In genomic region chr10:116271593-116272496, GRCh38 we compare ENCODE assay signal across 7 cellular contexts. TPM values are rescaled to one million over a fixed set of nuclear protein-coding genes. Genes with fewer than 3 reads are reported as not detected.
DNase-seq lines count a peak whose midpoint lies in the region; ATAC-seq, FAIRE-seq and TF ChIP-seq lines count a peak whose summit lies in the region.

No MANE protein-coding gene starts in this region.

- H3K4me1 ChIP-seq in ascending aorta: peaks cover 0 to 6% of the 10 kb centered on the region in 2 donors
- H3K4me1 ChIP-seq in stomach: peaks cover 28 to 48% (median 39%) of the 10 kb centered on the region in 4 donors

- H3K9me3 ChIP-seq in ascending aorta: no peaks in the 10 kb centered on the region
- no peaks in the 10 kb centered on the region for H3K9me3 ChIP-seq in stomach

- WGBS in stomach, 5 donors: 1 to 2% (median 1%) methylated on average over 17 to 65 of the region's 65 CpGs

- TF ChIP-seq POLR2A in H54 (IDR thresholded peaks at IDR 0.05; ENCODE audit: low read depth, low read length) (0 out of 2 replicates have a peak, but pooled peaks have one; percentile 9), stomach (IDR thresholded peaks at IDR 0.05) (no peak)

- no peak for FAIRE-seq in H54 (lab: Jason Lieb, UNC)
- no peak for FAIRE-seq in D721Med (lab: Jason Lieb, UNC)

- H3K4me3 ChIP-seq in ascending aorta: peak overlapping the region; percentile 66 to 69
- peak overlapping the region; percentile 55 to 67 (median 59) for H3K4me3 ChIP-seq in stomach

- intact Hi-C loops in ascending aorta (cut with DNase I) (loop anchor here (5.0 to 10.0 kb wide), 2 partner anchors 227 to 325 kb away; no protein-coding TSS in a partner anchor), stomach (cut with DNase I; ENCODE audit: low total_unique reads) (no loop called here)

- H3K27ac ChIP-seq in ascending aorta (peak overlapping the region; percentile 27 to 57), stomach (peak overlapping the region; percentile 34 to 82 (median 68))

- DNase-seq in H54 (ENCODE audit: insufficient read length, low spot score) (no peak), ascending aorta (ENCODE audit: low spot score in 2 of 2) (no peak), iPS-NIHi11 (ENCODE audit: low spot score) (peak; percentile 39), stomach (no peak), NCI-H345 (lab: John Stamatoyannopoulos, UW) (no peak), D721Med (ENCODE audit: insufficient read length, low spot score) (no peak)

- no peaks in the 10 kb centered on the region for H3K27me3 ChIP-seq in ascending aorta
- peaks cover 0 to 68% (median 50%) of the 10 kb centered on the region in 3 donors for H3K27me3 ChIP-seq in stomach

- H3K36me3 ChIP-seq in ascending aorta (no peaks in the 10 kb centered on the region), stomach (no peaks in the 10 kb centered on the region)

- TF ChIP-seq CTCF in ascending aorta (IDR thresholded peaks at IDR 0.05) (no peak), stomach (IDR thresholded peaks at IDR 0.05) (no peak), D721Med (IDR thresholded peaks at IDR 0.05; ENCODE audit: insufficient read depth, missing control alignments) (no peak)

- no peak for TF ChIP-seq EP300 in stomach (IDR thresholded peaks at IDR 0.05)

- ATAC-seq in HG02973 (IDR thresholded peaks at IDR 0.05; ENCODE audit: unreplicated experiment): no peak

RNA-seq across cellular contexts. Expression of gene GFRA1, which starts 1.2 kb away (rescaled TPM):
- total RNA-seq in ascending aorta (7.0 TPM), stomach (10 to 100 TPM in 2 of 5 donors, 1 to 10 TPM in 2, under 1 TPM in 1; 0.29 to 83.2 (median 6.7) TPM)
- 1 to 10 TPM in 2 of 3 donors, under 1 TPM in 1; 0.81 to 3.9 (median 2.0) TPM for polyA plus RNA-seq in stomach

RNA-seq across cellular contexts. Expression of gene CCDC172, which starts 52.4 kb away (rescaled TPM):
- total RNA-seq in ascending aorta (not detected), stomach (not detected)
- polyA plus RNA-seq in stomach: under 1 TPM in 1 of 3 donors, not detected in 2; 0.50 TPM
